8 cellular contexts compared by ENCODE assay signal in the genomic region with DNA sequence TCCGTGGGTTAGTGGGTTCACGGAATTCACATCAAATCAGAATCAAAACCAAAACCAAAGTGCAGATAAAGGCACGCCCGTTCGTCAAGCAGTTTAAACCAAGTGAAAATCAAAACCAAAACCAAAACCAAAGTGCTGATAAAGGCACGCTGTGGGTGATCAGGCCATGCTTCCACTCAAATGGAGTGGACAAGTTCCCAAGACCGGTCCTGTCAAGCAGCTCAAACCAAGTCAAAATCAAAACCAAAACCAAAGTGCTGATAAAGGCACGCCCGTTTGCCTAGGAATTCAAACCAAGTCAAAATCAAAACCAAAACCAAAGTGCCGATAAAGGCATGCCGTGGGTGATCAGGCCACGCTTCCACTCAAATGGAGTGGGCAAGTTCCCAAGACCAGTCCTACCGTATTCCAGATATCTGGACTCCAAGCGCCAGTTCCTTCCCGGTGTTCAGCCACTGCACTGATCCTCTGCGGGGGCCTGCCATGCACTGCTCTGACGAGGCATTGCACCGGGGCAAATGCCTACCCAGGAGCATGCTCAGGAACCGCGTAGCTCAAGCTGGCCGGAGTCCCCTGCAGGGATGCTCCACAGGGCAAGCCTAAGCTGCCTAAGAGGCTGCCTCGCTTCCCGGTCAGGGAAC. TPM values are rescaled to one million over a fixed set of nuclear protein-coding genes. Genes with fewer than 3 reads are reported as not detected.
DNase-seq lines count a peak whose midpoint lies in the region; FAIRE-seq and TF ChIP-seq lines count a peak whose summit lies in the region.
"Not testable (repeated sequence)": the region's sequence is repeated elsewhere in the genome, so short reads cannot be mapped to it uniquely, and the experiment has no call there.

No MANE protein-coding gene starts in this region.

- H3K4me1 ChIP-seq in fibroblast of lung (ENCODE audit: control insufficient read depth, extremely low read depth, insufficient read depth, low read length); muscle layer of duodenum (ENCODE audit: control insufficient read depth in 1 of 2, insufficient read depth in 2 of 2, low read length in 2 of 2): not testable (repeated sequence)

- H3K27me3 Mint-ChIP-seq in activated naive CD4-positive, alpha-beta T cell treated with anti-CD3 and anti-CD28 coated beads for 36 hours (ENCODE audit: low read depth), result not testable (repeated sequence)

- H3K4me1 Mint-ChIP-seq in activated naive CD4-positive, alpha-beta T cell treated with anti-CD3 and anti-CD28 coated beads for 36 hours (ENCODE audit: low read depth), result peaks cover 14% of the 10 kb centered on the region

- not testable (repeated sequence) for H4K20me1 ChIP-seq in fibroblast of lung (ENCODE audit: control insufficient read depth, extremely low read depth, insufficient read depth, low read length)

- H3K4me2 ChIP-seq in fibroblast of lung (ENCODE audit: extremely low read depth, insufficient read depth, low read length), result peak overlapping the region; percentile 69

- H3K79me2 ChIP-seq in fibroblast of lung (ENCODE audit: control insufficient read depth, insufficient read depth, low read length), result not testable (repeated sequence)

- H3K4me3 Mint-ChIP-seq in activated naive CD4-positive, alpha-beta T cell treated with anti-CD3 and anti-CD28 coated beads for 36 hours, result peak overlapping the region; percentile 86

- H3K4me3 ChIP-seq in fibroblast of lung (replicated peaks in 1 of 4; ENCODE audit: control extremely low read depth in 1 of 4, insufficient read depth in 1 of 4, low read depth in 3 of 4, low read length in 4 of 4) (peak overlapping the region in 3 of 4 experiments; percentile 26 to 53 (median 43)), muscle layer of duodenum (ENCODE audit: low read depth in 1 of 2, low read length in 2 of 2) (peak overlapping the region; percentile 53 to 54)

- peak overlapping the region; percentile 89 for H3K27ac Mint-ChIP-seq in activated naive CD4-positive, alpha-beta T cell treated with anti-CD3 and anti-CD28 coated beads for 36 hours

- peak overlapping the region; percentile 7 for H3K9ac ChIP-seq in fibroblast of lung (ENCODE audit: insufficient read depth, low read length)

- H3K36me3 Mint-ChIP-seq in activated naive CD4-positive, alpha-beta T cell treated with anti-CD3 and anti-CD28 coated beads for 36 hours (ENCODE audit: low read depth), result not testable (repeated sequence)

- peak; percentile 34 for DNase-seq in GM13977 (ENCODE audit: low spot score)
- peak; percentile 7 for DNase-seq in NCI-H2029 treated with DMSO at 0.1 percent for 48 hours (lab: John Stamatoyannopoulos, UW)
- DNase-seq in activated CD4-positive, CD25-positive, alpha-beta regulatory T cell treated with anti-CD3 and anti-CD28 coated beads, Interleukin-2, amount 50 U/mL, for 16 hours (ENCODE audit: low read depth, low spot score), result peak; percentile 41
- peak; percentile 70 for DNase-seq in activated naive CD4-positive, alpha-beta T cell treated with anti-CD3 and anti-CD28 coated beads for 36 hours
- peak in 1 of 2 donors; percentile 1 for DNase-seq in fibroblast of lung (ENCODE audit: low read depth in 2 of 2)
- DNase-seq in stimulated activated CD4-positive, alpha-beta T cell treated with anti-CD3 and anti-CD28 coated beads, Interleukin-4, amount 100 ng/mL, for 24 hours, result peak; percentile 68
- DNase-seq in urothelium cell line (ENCODE audit: low spot score), result peak; percentile 48

- peak; percentile 73 for FAIRE-seq in urothelium cell line (lab: Jason Lieb, UNC)

- in situ Hi-C loops in GM13977 (cut with MboI; ENCODE audit: low pct_unique_long_range_greater_than_20kb, low sequenced_read_pairs, unreplicated experiment), result not testable (repeated sequence)

- H3K27ac ChIP-seq in fibroblast of lung (ENCODE audit: insufficient read depth, low read length), result peak overlapping the region; percentile 38
- not testable (repeated sequence) for H3K27ac ChIP-seq in muscle layer of duodenum (ENCODE audit: low read length)

- H3K27me3 ChIP-seq in fibroblast of lung (ENCODE audit: control insufficient read depth, insufficient read depth, low read length); muscle layer of duodenum (ENCODE audit: low read depth, low read length): not testable (repeated sequence)

- H3K9me3 Mint-ChIP-seq in activated naive CD4-positive, alpha-beta T cell treated with anti-CD3 and anti-CD28 coated beads for 36 hours, result not testable (repeated sequence)

- intact Hi-C loops in activated naive CD4-positive, alpha-beta T cell treated with anti-CD3 and anti-CD28 coated beads for 36 hours (cut with micrococcal nuclease), result loop anchor here (1.0 kb wide), 1 partner anchor 20 kb away; no protein-coding TSS in a partner anchor

- not testable (repeated sequence) for TF ChIP-seq CTCF in GM13977 (IDR thresholded peaks at IDR 0.05; ENCODE audit: extremely low read depth, insufficient read depth, missing control alignments); fibroblast of lung (conservative IDR thresholded peaks at IDR 0.05 in 1 of 2, IDR thresholded peaks at IDR 0.05 in 1 of 2; ENCODE audit: low read depth in 1 of 2, low read length in 2 of 2)

- peak overlapping the region; percentile 76 for H2AFZ ChIP-seq in fibroblast of lung (ENCODE audit: low read length)

- not testable (repeated sequence) for H3K36me3 ChIP-seq in fibroblast of lung (ENCODE audit: control insufficient read depth, insufficient read depth, low read length); muscle layer of duodenum (ENCODE audit: control insufficient read depth in 1 of 2, insufficient read depth in 2 of 2, low read length in 2 of 2)

- CTCF ChIA-PET in activated naive CD4-positive, alpha-beta T cell treated with anti-CD3 and anti-CD28 coated beads for 36 hours (lab: Charles Lee), result not testable (repeated sequence)

- not testable (repeated sequence) for H3K9me3 ChIP-seq in fibroblast of lung (ENCODE audit: control insufficient read depth, insufficient read depth, low read depth, low read length); muscle layer of duodenum (ENCODE audit: control insufficient read depth in 1 of 2, low read length in 2 of 2)

RNA-seq across cellular contexts. Expression of a gene that starts 23.3 kb away (rescaled TPM):
- total RNA-seq in activated naive CD4-positive, alpha-beta T cell treated with anti-CD3 and anti-CD28 coated beads for 36 hours, result not detected
- not detected in 2 replicates for total RNA-seq in fibroblast of lung
- not detected in 2 replicates for polyA plus RNA-seq in fibroblast of lung
- not detected in 2 replicates for polyA plus RNA-seq in fibroblast of lung (2012)
- polyA minus RNA-seq in fibroblast of lung (ENCODE audit: low replicate concordance), result not detected in 2 replicates

RNA-seq across cellular contexts. Expression of a gene that starts 26.7 kb away (rescaled TPM):
- 10 to 100 TPM; 52.0 to 52.2 TPM for total RNA-seq in activated naive CD4-positive, alpha-beta T cell treated with anti-CD3 and anti-CD28 coated beads for 36 hours
- total RNA-seq in fibroblast of lung, result 26.2 and 44.1 TPM in 2 replicates
- 45.6 and 76.0 TPM in 2 replicates for polyA plus RNA-seq in fibroblast of lung
- polyA plus RNA-seq in fibroblast of lung (2012), result 48.5 and 68.2 TPM in 2 replicates
- polyA minus RNA-seq in fibroblast of lung (ENCODE audit: low replicate concordance), result 277 and 307 TPM in 2 replicates
